ENCODE assay signal across 1 cellular context in genomic region chr3:119346076-119346496, GRCh38.
TF ChIP-seq lines count a peak whose summit lies in the region.

No MANE protein-coding gene starts in this region.

TF ChIP-seq in IMR-90, 13 proteins besides CTCF, POLR2A, EP300 and RAD21 (continued from another document):
- TF ChIP-seq, protein P1, sequence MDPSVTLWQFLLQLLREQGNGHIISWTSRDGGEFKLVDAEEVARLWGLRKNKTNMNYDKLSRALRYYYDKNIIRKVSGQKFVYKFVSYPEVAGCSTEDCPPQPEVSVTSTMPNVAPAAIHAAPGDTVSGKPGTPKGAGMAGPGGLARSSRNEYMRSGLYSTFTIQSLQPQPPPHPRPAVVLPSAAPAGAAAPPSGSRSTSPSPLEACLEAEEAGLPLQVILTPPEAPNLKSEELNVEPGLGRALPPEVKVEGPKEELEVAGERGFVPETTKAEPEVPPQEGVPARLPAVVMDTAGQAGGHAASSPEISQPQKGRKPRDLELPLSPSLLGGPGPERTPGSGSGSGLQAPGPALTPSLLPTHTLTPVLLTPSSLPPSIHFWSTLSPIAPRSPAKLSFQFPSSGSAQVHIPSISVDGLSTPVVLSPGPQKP (IDR thresholded peaks at IDR 0.05; ENCODE audit: borderline replicate concordance, low read depth, low read length): no peak
- TF ChIP-seq CHD1 (IDR thresholded peaks at IDR 0.05; ENCODE audit: low read depth, low read length) (no peak), MXI1 (IDR thresholded peaks at IDR 0.05; ENCODE audit: borderline replicate concordance, low read depth, low read length) (no peak), FOS (IDR thresholded peaks at IDR 0.05; ENCODE audit: low read depth, low read length) (no peak)
